10 cellular contexts compared by ENCODE assay signal in genomic region chr5:139654875-139655491, GRCh38. TPM values are rescaled to one million over a fixed set of nuclear protein-coding genes. Genes with fewer than 3 reads are reported as not detected.
A peak's percentile ranks its signal among the peaks of the same experiment; 100 is the strongest.
DNase-seq lines count a peak whose midpoint lies in the region; ATAC-seq, FAIRE-seq and TF ChIP-seq lines count a peak whose summit lies in the region.
"Had no signal": no experiment of that assay in that cellular context is flagged by ENCODE, and none has a peak within 500 bp of the region (broad histone marks: within the 10 kb centered on the region; RNA-seq: fewer than 3 reads in every experiment).

No MANE protein-coding gene starts in this region.

- DNase-seq in A673 (ENCODE audit: low spot score) = no peak
- DNase-seq in Peyer's patch = no peak
- DNase-seq in glutamatergic neuron = no peak
- peak in 3 of 6 donors; percentile 55 to 80 (median 56) for DNase-seq in pancreas
- no peak for DNase-seq in DMS79 (lab: John Stamatoyannopoulos, UW)
- no peak for DNase-seq in activated CD4-positive, alpha-beta memory T cell treated with anti-CD3 and anti-CD28 coated beads for 36 hours
- DNase-seq: NCI-H226; stimulated activated CD4-positive, alpha-beta T cell treated with anti-CD3 and anti-CD28 coated beads, Interleukin-4, amount 100 ng/mL, for 4 hours had no signal

- no peaks in the 10 kb centered on the region for H3K36me3 ChIP-seq in A673 (ENCODE audit: insufficient read depth, low read length, poor library complexity, severe bottlenecking)
- H3K36me3 ChIP-seq in Peyer's patch = no peaks in the 10 kb centered on the region
- H3K36me3 ChIP-seq in pancreas = no peaks in the 10 kb centered on the region

- CTCF ChIA-PET in A673 (lab: Charles Lee) = interaction anchor here (0.9 kb wide), 1 partner anchor 112 kb away, joined by 3 read pairs; no protein-coding TSS in a partner anchor
- CTCF ChIA-PET in activated CD4-positive, alpha-beta memory T cell treated with anti-CD3 and anti-CD28 coated beads for 36 hours (lab: Charles Lee) = interaction anchor here (1.3 kb wide), 1 partner anchor 111 kb away, joined by 5 read pairs; no protein-coding TSS in a partner anchor

- no peak for TF ChIP-seq POLR2A in Peyer's patch (IDR thresholded peaks at IDR 0.05)

- H3K27ac ChIP-seq in A673 (ENCODE audit: low read depth, low read length, poor library complexity, severe bottlenecking) (peak overlapping the region; percentile 58), Peyer's patch (peak overlapping the region; percentile 35 to 96 (median 74)), pancreas (peak overlapping the region; percentile 39 to 96 (median 72))

- peak overlapping the region; percentile 55 for H3K27ac Mint-ChIP-seq in glutamatergic neuron (ENCODE audit: unreplicated experiment)
- no peak overlapping the region for H3K27ac Mint-ChIP-seq in activated CD4-positive, alpha-beta memory T cell treated with anti-CD3 and anti-CD28 coated beads for 36 hours

- FAIRE-seq in pancreas (lab: Jason Lieb, UNC) = no peak

- no peaks in the 10 kb centered on the region for H3K27me3 ChIP-seq in A673 (replicated peaks; ENCODE audit: insufficient read depth, low read depth, low read length, poor library complexity)
- H3K27me3 ChIP-seq in Peyer's patch = no peaks in the 10 kb centered on the region
- H3K27me3 ChIP-seq in pancreas = no peaks in the 10 kb centered on the region

- H3K27me3 Mint-ChIP-seq in glutamatergic neuron (ENCODE audit: unreplicated experiment) = peaks cover 14% of the 10 kb centered on the region
- peaks cover 30% of the 10 kb centered on the region for H3K27me3 Mint-ChIP-seq in activated CD4-positive, alpha-beta memory T cell treated with anti-CD3 and anti-CD28 coated beads for 36 hours

- H3K4me1 Mint-ChIP-seq in glutamatergic neuron (ENCODE audit: low read depth, unreplicated experiment) = peaks cover 47% of the 10 kb centered on the region
- H3K4me1 Mint-ChIP-seq in activated CD4-positive, alpha-beta memory T cell treated with anti-CD3 and anti-CD28 coated beads for 36 hours (ENCODE audit: low read depth) = peaks cover 17% of the 10 kb centered on the region

- peak in 1 of 4 donors; percentile 4 for ATAC-seq in pancreas
- ATAC-seq in GM19455 (IDR thresholded peaks at IDR 0.05; ENCODE audit: unreplicated experiment) = no peak
- ATAC-seq in HG02588 (IDR thresholded peaks at IDR 0.05; ENCODE audit: unreplicated experiment) = no peak

- H3K9me3 ChIP-seq in A673 (ENCODE audit: low read depth, low read length, poor library complexity, severe bottlenecking) = no peaks in the 10 kb centered on the region
- H3K9me3 ChIP-seq in Peyer's patch = no peaks in the 10 kb centered on the region
- no peaks in the 10 kb centered on the region for H3K9me3 ChIP-seq in pancreas

- peaks cover 86% of the 10 kb centered on the region for H3K4me1 ChIP-seq in A673 (ENCODE audit: insufficient read depth, low read length, poor library complexity, severe bottlenecking)
- H3K4me1 ChIP-seq in Peyer's patch = peaks cover 12 to 87% (median 52%) of the 10 kb centered on the region in 4 donors
- peaks cover 73 to 83% (median 75%) of the 10 kb centered on the region in 3 donors for H3K4me1 ChIP-seq in pancreas

- no TSS peak for BruUV-seq in A673 (replicated peaks; lab: Mats Ljungman, UMichigan)

- H3K4me3 ChIP-seq in A673 (ENCODE audit: low read depth, low read length, poor library complexity, severe bottlenecking) (no peak overlapping the region), Peyer's patch (no peak overlapping the region), pancreas (peak overlapping the region in 1 of 4 donors; percentile 8)

- peaks cover 14% of the 10 kb centered on the region for H3K9me3 Mint-ChIP-seq in glutamatergic neuron (ENCODE audit: unreplicated experiment)
- no peaks in the 10 kb centered on the region for H3K9me3 Mint-ChIP-seq in activated CD4-positive, alpha-beta memory T cell treated with anti-CD3 and anti-CD28 coated beads for 36 hours

- POLR2A ChIA-PET in A673 (lab: Charles Lee; ENCODE audit: low non-redundant PET) = no interaction called here
- POLR2A ChIA-PET in activated CD4-positive, alpha-beta memory T cell treated with anti-CD3 and anti-CD28 coated beads for 36 hours (lab: Charles Lee) = interaction anchor here (0.5 kb wide), 1 partner anchor 1651 kb away, joined by 3 read pairs; no protein-coding TSS in a partner anchor

- H3K4me3 Mint-ChIP-seq in glutamatergic neuron (ENCODE audit: unreplicated experiment) = peak overlapping the region; percentile 64
- H3K4me3 Mint-ChIP-seq in activated CD4-positive, alpha-beta memory T cell treated with anti-CD3 and anti-CD28 coated beads for 36 hours = no peak overlapping the region

- intact Hi-C loops in A673 (cut with micrococcal nuclease; ENCODE audit: unreplicated experiment) (loop anchor here (5.0 kb wide), 2 partner anchors 42 to 92 kb away; no protein-coding TSS in a partner anchor), pancreas (cut with DNase I) (loop anchor here in 2 of 3 donors (5.0 kb wide), 1 partner anchor 32 kb away; no protein-coding TSS in a partner anchor)
- intact Hi-C loops in activated CD4-positive, alpha-beta memory T cell treated with anti-CD3 and anti-CD28 coated beads for 36 hours (cut with micrococcal nuclease) = no loop called here

- no peaks in the 10 kb centered on the region for H3K36me3 Mint-ChIP-seq in glutamatergic neuron (ENCODE audit: unreplicated experiment)
- no peaks in the 10 kb centered on the region for H3K36me3 Mint-ChIP-seq in activated CD4-positive, alpha-beta memory T cell treated with anti-CD3 and anti-CD28 coated beads for 36 hours

- TF ChIP-seq CTCF in A673 (conservative IDR thresholded peaks at IDR 0.05; ENCODE audit: low read depth, low read length) (no peak), Peyer's patch (IDR thresholded peaks at IDR 0.05) (no peak), glutamatergic neuron (IDR thresholded peaks at IDR 0.05; ENCODE audit: partially characterized antibody, unreplicated experiment) (no peak), pancreas (IDR thresholded peaks at IDR 0.05) (no peak)

- WGBS in pancreas, 2 donors = 20 to 23% methylated on average over 10 to 13 of the region's 13 CpGs

RNA-seq across cellular contexts. Expression of gene CXXC5, which starts 6.8 kb away (rescaled TPM):
- total RNA-seq in A673 (2021) (56.4 and 57.2 TPM in 2 replicates), Peyer's patch (10 to 100 TPM; 21.7 to 49.5 (median 30.9) TPM), glutamatergic neuron (ENCODE audit: unreplicated experiment) (130 TPM), pancreas (10 to 100 TPM; 39.5 to 70.5 (median 45.4) TPM)
- polyA plus RNA-seq in pancreas = 10 to 100 TPM; 33.0 to 36.4 TPM
- 1 to 10 TPM in 1 of 2 experiments, under 1 TPM in 1; 0.82 to 1.0 TPM for total RNA-seq in activated CD4-positive, alpha-beta memory T cell treated with anti-CD3 and anti-CD28 coated beads for 36 hours

Comparison
In these comparisons a context has a peak if more than half of its experiments do, and no peak if none do; other contexts are left out.
1. RNA of gene CXXC5, which starts 6.8 kb away (total RNA-seq): 130 TPM in glutamatergic neuron (single experiment), 56.4 to 57.2 TPM in A673, 39.5 to 70.5 TPM in pancreas and 21.7 to 49.5 TPM in Peyer's patch; 0.82 to 1.0 TPM in activated CD4-positive, alpha-beta memory T cell treated with anti-CD3 and anti-CD28 coated beads for 36 hours; every median in the first group is over 10 times any median in the second.
2. Peak in every context shown above with its lines, with median percentiles within 50 percentile points of each other: H3K27ac ChIP-seq.